ENCODE assay signal across 14 cellular contexts in genomic region chr1:29462096-29462495, GRCh38.
DNase-seq lines count a peak whose midpoint lies in the region; TF ChIP-seq lines count a peak whose summit lies in the region.
"Had no signal": no experiment of that assay in that cellular context is flagged by ENCODE, and none has a peak within 500 bp of the region (broad histone marks: within the 10 kb centered on the region; RNA-seq: fewer than 3 reads in every experiment).

No MANE protein-coding gene starts in this region.

- peaks cover 12% of the 10 kb centered on the region for H3K36me3 Mint-ChIP-seq in nephron progenitor cell (ENCODE audit: low read depth)

- H3K27me3 Mint-ChIP-seq in nephron progenitor cell (ENCODE audit: low read depth, poor library complexity) = peaks cover 4% of the 10 kb centered on the region

- WGBS in spleen, 5 donors = 73 to 88% (median 82%) methylated on average over 7 of the region's 7 CpGs

- H3K27me3 ChIP-seq in WERI-Rb-1 (ENCODE audit: insufficient read depth, low read depth, severe bottlenecking) = no peaks in the 10 kb centered on the region
- peaks cover 0 to 33% (median 0%) of the 10 kb centered on the region in 7 donors for H3K27me3 ChIP-seq in spleen (replicated peaks in 1 of 7)

- H3K9me3 ChIP-seq in WERI-Rb-1 (ENCODE audit: severe bottlenecking) (peaks cover 6% of the 10 kb centered on the region), spleen (peaks cover 0 to 29% (median 17%) of the 10 kb centered on the region in 8 donors)
- H3K9me3 ChIP-seq: Caco-2 had no signal

- peak; percentile 28 for DNase-seq in activated effector memory CD4-positive, alpha-beta T cell treated with anti-CD3 and anti-CD28 coated beads, Interleukin-2, amount 50 U/mL, for 16 hours
- no peak for DNase-seq in activated effector memory CD4-positive, alpha-beta T cell treated with Interleukin-2 at 50 U/mL for 16 hours
- no peak for DNase-seq in WERI-Rb-1
- DNase-seq in nephron progenitor cell = no peak
- DNase-seq in spleen = peak; percentile 25
- no peak for DNase-seq in Kasumi-1 (lab: John Stamatoyannopoulos, UW)
- no peak for DNase-seq in SHP77 treated with DMSO at 0.1 percent for 48 hours (lab: John Stamatoyannopoulos, UW)
- DNase-seq in NCI-H1436 treated with DMSO at 0.1 percent for 48 hours (lab: John Stamatoyannopoulos, UW) = no peak
- DNase-seq: Caco-2, DND-41, GDM1 had no signal

- H3K4me3 ChIP-seq in WERI-Rb-1 (ENCODE audit: low read depth, low read length) (no peak overlapping the region), spleen (no peak overlapping the region)
- H3K4me3 ChIP-seq: BLaER1 had no signal

- no peak for TF ChIP-seq CTCF in WERI-Rb-1 (IDR thresholded peaks at IDR 0.05; ENCODE audit: low read depth, low read length)
- TF ChIP-seq CTCF in nephron progenitor cell (IDR thresholded peaks at IDR 0.05) = no peak
- no peak for TF ChIP-seq CTCF in spleen (IDR thresholded peaks at IDR 0.05 in 8 of 11, conservative IDR thresholded peaks at IDR 0.05 in 3 of 11)

- intact Hi-C loops in spleen (cut with DNase I; ENCODE audit: low total_unique reads) = no loop called here

- H3K4me1 ChIP-seq in spleen = no peaks in the 10 kb centered on the region
- H3K4me1 ChIP-seq: BLaER1, Caco-2 had no signal

- peaks cover 41% of the 10 kb centered on the region for H3K9me3 Mint-ChIP-seq in nephron progenitor cell

- H3K4me1 Mint-ChIP-seq in nephron progenitor cell = peaks cover 42% of the 10 kb centered on the region
- H3K4me1 Mint-ChIP-seq: CD8-positive, alpha-beta memory T cell had no signal

- H3K27ac Mint-ChIP-seq in nephron progenitor cell = peak overlapping the region; percentile 97
- H3K27ac Mint-ChIP-seq: CD8-positive, alpha-beta memory T cell had no signal

- no peak overlapping the region for H3K4me3 Mint-ChIP-seq in nephron progenitor cell

- no peak for TF ChIP-seq POLR2A in spleen (IDR thresholded peaks at IDR 0.05)

- H3K36me3 ChIP-seq in WERI-Rb-1 (no peaks in the 10 kb centered on the region), spleen (no peaks in the 10 kb centered on the region)
- H3K36me3 ChIP-seq: BLaER1 had no signal

- peak overlapping the region; percentile 49 for H3K27ac ChIP-seq in WERI-Rb-1
- no peak overlapping the region for H3K27ac ChIP-seq in spleen
- H3K27ac ChIP-seq: 22Rv1, BLaER1 had no signal

Comparison
In these comparisons a context has a peak if more than half of its experiments do, and no peak if none do; other contexts are left out.
1. DNase-seq: peak in activated effector memory CD4-positive, alpha-beta T cell treated with anti-CD3 and anti-CD28 coated beads, Interleukin-2, amount 50 U/mL, for 16 hours (single experiment) and spleen (single experiment); none in activated effector memory CD4-positive, alpha-beta T cell treated with Interleukin-2 at 50 U/mL for 16 hours (single experiment), WERI-Rb-1 (single experiment), nephron progenitor cell (single experiment), Kasumi-1 (0 of 2), SHP77 treated with DMSO at 0.1 percent for 48 hours (single experiment) and NCI-H1436 treated with DMSO at 0.1 percent for 48 hours (single experiment).